ENCODE assay signal across 8 cellular contexts in the genomic region with DNA sequence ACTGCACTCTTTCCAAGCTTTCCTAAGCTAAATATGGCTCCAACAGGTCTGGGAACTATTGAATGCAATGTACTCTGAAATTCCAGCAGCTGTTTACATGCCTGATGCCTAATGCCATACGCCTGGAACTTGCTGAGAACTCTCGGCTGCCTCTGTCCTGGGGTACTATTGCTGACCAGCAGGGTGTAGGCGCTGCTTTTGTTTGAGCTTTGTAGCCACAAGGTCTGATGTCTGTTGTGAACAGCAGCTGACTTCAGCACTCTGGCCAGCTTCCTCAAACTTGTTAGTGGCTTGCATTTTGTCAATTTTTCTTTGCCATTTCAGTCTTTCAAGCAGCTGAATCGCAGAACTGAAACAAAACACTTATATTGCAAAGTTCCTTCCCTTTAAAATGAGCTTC. TPM values are rescaled to one million over a fixed set of nuclear protein-coding genes. Genes with fewer than 3 reads are reported as not detected.
DNase-seq lines count a peak whose midpoint lies in the region; ATAC-seq and TF ChIP-seq lines count a peak whose summit lies in the region.

No MANE protein-coding gene starts in this region.

- 0% methylated on average over 3 of the region's 4 CpGs for WGBS in mesenchymal stem cell

- H3K27me3 ChIP-seq in mesenchymal stem cell (ENCODE audit: control insufficient read depth in 1 of 2, insufficient read depth in 1 of 2, low read length in 2 of 2) = peaks cover 5 to 61% of the 10 kb centered on the region in 2 experiments

- H3K27ac ChIP-seq in mesenchymal stem cell (ENCODE audit: low read length, poor library complexity, severe bottlenecking) = no peak overlapping the region

- no peak overlapping the region for H2BK5ac ChIP-seq in mesenchymal stem cell (ENCODE audit: low read depth, low read length, poor library complexity, severe bottlenecking)

- H3K4me2 ChIP-seq in mesenchymal stem cell (ENCODE audit: low read length, poor library complexity, severe bottlenecking) = no peak overlapping the region

- no peaks in the 10 kb centered on the region for H3K9me3 ChIP-seq in mesenchymal stem cell (ENCODE audit: control insufficient read depth, low read length)

- H3K23ac ChIP-seq in mesenchymal stem cell (ENCODE audit: low read length in 2 of 2) = no peak overlapping the region

- H4K8ac ChIP-seq in mesenchymal stem cell (ENCODE audit: low read length) = no peak overlapping the region

- H2BK12ac ChIP-seq in mesenchymal stem cell (ENCODE audit: low read length in 2 of 2) = no peak overlapping the region

- no peaks in the 10 kb centered on the region for H3K36me3 ChIP-seq in mesenchymal stem cell (ENCODE audit: control insufficient read depth in 1 of 2, insufficient read depth in 2 of 2, low read depth in 1 of 2, low read length in 2 of 2)

- no peaks in the 10 kb centered on the region for H3K4me1 ChIP-seq in mesenchymal stem cell (ENCODE audit: control insufficient read depth, insufficient read depth, low read depth, low read length)

- no peak for ATAC-seq in GM19324 (IDR thresholded peaks at IDR 0.05; ENCODE audit: low FRiP score, unreplicated experiment)
- no peak for ATAC-seq in HG02981 (IDR thresholded peaks at IDR 0.05; ENCODE audit: unreplicated experiment)

- no peak overlapping the region for H2BK120ac ChIP-seq in mesenchymal stem cell (ENCODE audit: low read depth, low read length)

- H2BK15ac ChIP-seq in mesenchymal stem cell (ENCODE audit: low read depth, poor library complexity, severe bottlenecking) = no peak overlapping the region

- no peak overlapping the region for H3K4ac ChIP-seq in mesenchymal stem cell (ENCODE audit: low read depth in 1 of 2, low read length in 2 of 2)

- H4K91ac ChIP-seq in mesenchymal stem cell (ENCODE audit: low read length) = no peak overlapping the region

- no peak overlapping the region for H3K4me3 ChIP-seq in mesenchymal stem cell (ENCODE audit: insufficient read depth in 1 of 2, low read depth in 1 of 2, low read length in 2 of 2)

- TF ChIP-seq CTCF in GM13976 (IDR thresholded peaks at IDR 0.05; ENCODE audit: borderline replicate concordance, control extremely low read depth, extremely low read depth, insufficient read depth, missing control alignments) = no peak

- H3K79me1 ChIP-seq in mesenchymal stem cell (replicated peaks; ENCODE audit: low read length, poor library complexity, severe bottlenecking) = no peaks in the 10 kb centered on the region

- no peak overlapping the region for H3K9ac ChIP-seq in mesenchymal stem cell (ENCODE audit: low read length)

- H2AFZ ChIP-seq in mesenchymal stem cell (ENCODE audit: low read depth, low read length) = no peak overlapping the region

- no peak overlapping the region for H3K14ac ChIP-seq in mesenchymal stem cell (ENCODE audit: low read length in 2 of 2)

- no peak overlapping the region for H3K18ac ChIP-seq in mesenchymal stem cell (ENCODE audit: low read depth in 1 of 2, low read length in 2 of 2)

- DNase-seq in GM13976 (ENCODE audit: low spot score) (peak; percentile 17), NCI-H146 (lab: John Stamatoyannopoulos, UW) (peak; percentile 75), ecto neural progenitor cell (ENCODE audit: low spot score) (peak; percentile 80), mesenchymal stem cell (peak; percentile 59), NCI-H1417 treated with DMSO at 0.1 percent for 48 hours (lab: John Stamatoyannopoulos, UW) (no peak)
- DNase-seq in activated CD4-positive, alpha-beta T cell treated with anti-CD3 and anti-CD28 coated beads for 4 hours = no peak

- in situ Hi-C loops in GM13976 (cut with MboI; ENCODE audit: low sequenced_read_pairs, unreplicated experiment) = no loop called here

- no peak overlapping the region for H2AK5ac ChIP-seq in mesenchymal stem cell (ENCODE audit: low read length, severe bottlenecking)

RNA-seq across cellular contexts. Expression of a gene that starts 26.7 kb away (rescaled TPM):
- polyA plus RNA-seq in mesenchymal stem cell (2013, experiment 1 of 2) = 7.1 TPM
- polyA plus RNA-seq in mesenchymal stem cell (2013, experiment 2 of 2) = 7.4 TPM

RNA-seq across cellular contexts. Expression of a gene that starts 39.8 kb away (rescaled TPM):
- polyA plus RNA-seq in mesenchymal stem cell (2013, experiment 1 of 2) = not detected
- polyA plus RNA-seq in mesenchymal stem cell (2013, experiment 2 of 2) = not detected

Comparison
In these comparisons a context has a peak if more than half of its experiments do, and no peak if none do; other contexts are left out.
1. DNase-seq: peak in GM13976 (single experiment), NCI-H146 (single experiment), ecto neural progenitor cell (single experiment) and mesenchymal stem cell (single experiment); none in activated CD4-positive, alpha-beta T cell treated with anti-CD3 and anti-CD28 coated beads for 4 hours (0 of 2) and NCI-H1417 treated with DMSO at 0.1 percent for 48 hours (single experiment).